Comparison of ENCODE assay signal across 8 cellular contexts in genomic region chr4:37648084-37648817, GRCh38. TPM values are rescaled to one million over a fixed set of nuclear protein-coding genes. Genes with fewer than 3 reads are reported as not detected.
DNase-seq lines count a peak whose midpoint lies in the region; ATAC-seq lines count a peak whose summit lies in the region.

No MANE protein-coding gene starts in this region.

- DNase-seq in HK-2 (ENCODE audit: unreplicated experiment) (peak; percentile 64), SHP77 treated with DMSO at 0.1 percent for 48 hours (lab: John Stamatoyannopoulos, UW) (peak; percentile 10), cardiac septum (ENCODE audit: low spot score) (peak; percentile 84), stromal cell of bone marrow (ENCODE audit: low read depth) (peak; percentile 70), NCI-H1105 (lab: John Stamatoyannopoulos, UW) (no peak), 8988T (no peak)

- intact Hi-C loops in cardiac septum (cut with DNase I): loop anchor here (5.0 kb wide), 1 partner anchor 39 kb away; the partner anchor contains the start of gene RELL1

- ATAC-seq in HG03571 (IDR thresholded peaks at IDR 0.05; ENCODE audit: unreplicated experiment) (no peak), GM21390 (IDR thresholded peaks at IDR 0.05; ENCODE audit: unreplicated experiment) (no peak)

RNA-seq across cellular contexts. Expression of gene RELL1, which starts 37.9 kb away (rescaled TPM):
- total RNA-seq in cardiac septum: 40.6 TPM

Comparison
In these comparisons a context has a peak if more than half of its experiments do, and no peak if none do; other contexts are left out.
1. DNase-seq: peak in HK-2 (single experiment), SHP77 treated with DMSO at 0.1 percent for 48 hours (single experiment), cardiac septum (single experiment) and stromal cell of bone marrow (single experiment); none in NCI-H1105 (single experiment) and 8988T (single experiment).